ENCODE assay signal across 11 cellular contexts in genomic region chr11:17985517-17985916, GRCh38. TPM values are rescaled to one million over a fixed set of nuclear protein-coding genes. Genes with fewer than 3 reads are reported as not detected.
A peak's percentile ranks its signal among the peaks of the same experiment; 100 is the strongest.
DNase-seq lines count a peak whose midpoint lies in the region; ATAC-seq, FAIRE-seq and TF ChIP-seq lines count a peak whose summit lies in the region.
"Had no signal": no experiment of that assay in that cellular context is flagged by ENCODE, and none has a peak within 500 bp of the region (broad histone marks: within the 10 kb centered on the region; RNA-seq: fewer than 3 reads in every experiment).

No MANE protein-coding gene starts in this region.

- intact Hi-C loops in mammary epithelial cell (cut with micrococcal nuclease) = no loop called here

- H3K4me3 ChIP-seq in mammary epithelial cell (replicated peaks in 1 of 3; ENCODE audit: insufficient read depth in 1 of 3, low read depth in 2 of 3, low read length in 3 of 3) (no peak overlapping the region), keratinocyte (ENCODE audit: control insufficient read depth in 2 of 3, extremely low read depth in 1 of 3, insufficient read depth in 2 of 3, low read depth in 1 of 3, low read length in 3 of 3) (no peak overlapping the region), upper lobe of left lung (no peak overlapping the region)
- no peak overlapping the region for H3K4me3 ChIP-seq in effector memory CD4-positive, alpha-beta T cell (ENCODE audit: insufficient read depth, low read depth, low read length, poor library complexity, severe bottlenecking)
- H3K4me3 ChIP-seq: SK-N-MC had no signal

- TF ChIP-seq CTCF in mammary epithelial cell (conservative IDR thresholded peaks at IDR 0.05 in 1 of 2, IDR thresholded peaks at IDR 0.05 in 1 of 2; ENCODE audit: extremely low read depth in 1 of 2, insufficient read depth in 1 of 2, low read depth in 1 of 2, low read length in 2 of 2) = no peak
- no peak for TF ChIP-seq CTCF in keratinocyte (optimal IDR thresholded peaks at IDR 0.05 in 1 of 3, IDR thresholded peaks at IDR 0.05 in 1 of 3, conservative IDR thresholded peaks at IDR 0.05 in 1 of 3; ENCODE audit: extremely low read depth in 1 of 3, insufficient read depth in 2 of 3, low read length in 3 of 3)
- TF ChIP-seq CTCF in upper lobe of left lung (IDR thresholded peaks at IDR 0.05) = no peak

- H3K9me3 ChIP-seq in mammary epithelial cell (replicated peaks; ENCODE audit: insufficient read depth, low read length) (no peaks in the 10 kb centered on the region), keratinocyte (ENCODE audit: control insufficient read depth, low read depth, low read length) (no peaks in the 10 kb centered on the region), upper lobe of left lung (no peaks in the 10 kb centered on the region)
- no peaks in the 10 kb centered on the region for H3K9me3 ChIP-seq in effector memory CD4-positive, alpha-beta T cell (ENCODE audit: control insufficient read depth, low read length)

- CTCF ChIA-PET in mammary epithelial cell (lab: Charles Lee; ENCODE audit: low non-redundant PET) = interaction anchor here (1.2 kb wide), 1 partner anchor 254 kb away, joined by 5 read pairs; no protein-coding TSS in a partner anchor

- H3K4me1 ChIP-seq in mammary epithelial cell (ENCODE audit: insufficient read depth, low read length) (peaks cover 23% of the 10 kb centered on the region), keratinocyte (ENCODE audit: control insufficient read depth, extremely low read depth, insufficient read depth, low read length) (peaks cover 20% of the 10 kb centered on the region), upper lobe of left lung (no peaks in the 10 kb centered on the region)
- H3K4me1 ChIP-seq in effector memory CD4-positive, alpha-beta T cell (ENCODE audit: control insufficient read depth, insufficient read depth, low read length, poor library complexity, severe bottlenecking) = no peaks in the 10 kb centered on the region

- peak overlapping the region; percentile 53 for H3K27ac ChIP-seq in mammary epithelial cell (ENCODE audit: insufficient read depth, low read depth, low read length)
- peak overlapping the region; percentile 66 for H3K27ac ChIP-seq in keratinocyte (ENCODE audit: control insufficient read depth, insufficient read depth, low read length)
- peak overlapping the region in 2 of 4 donors; percentile 5 to 22 for H3K27ac ChIP-seq in upper lobe of left lung
- no peak overlapping the region for H3K27ac ChIP-seq in effector memory CD4-positive, alpha-beta T cell (ENCODE audit: insufficient read depth, low read length, poor library complexity, severe bottlenecking)
- H3K27ac ChIP-seq: SK-N-MC had no signal

- DNase-seq in NCI-H1105 treated with DMSO at 0.1 percent for 48 hours (lab: John Stamatoyannopoulos, UW) (peak; percentile 75), mammary epithelial cell (peak; percentile 85), keratinocyte (ENCODE audit: low read depth, low spot score) (no peak), upper lobe of left lung (no peak)
- no peak for DNase-seq in effector memory CD4-positive, alpha-beta T cell
- DNase-seq: effector memory CD8-positive, alpha-beta T cell; NCI-H1417; stimulated activated CD4-positive, alpha-beta T cell treated with anti-CD3 and anti-CD28 coated beads, Interleukin-15, amount 100 ng/mL, for 24 hours had no signal

- H3K27me3 ChIP-seq in mammary epithelial cell (ENCODE audit: insufficient read depth, low read length) = no peaks in the 10 kb centered on the region
- no peaks in the 10 kb centered on the region for H3K27me3 ChIP-seq in keratinocyte (ENCODE audit: control insufficient read depth, extremely low read depth, insufficient read depth, low read length)
- no peaks in the 10 kb centered on the region for H3K27me3 ChIP-seq in upper lobe of left lung
- no peaks in the 10 kb centered on the region for H3K27me3 ChIP-seq in effector memory CD4-positive, alpha-beta T cell (replicated peaks; ENCODE audit: control insufficient read depth, insufficient read depth, low read length, poor library complexity, severe bottlenecking)

- H3K9ac ChIP-seq in mammary epithelial cell (ENCODE audit: insufficient read depth, low read length) (no peak overlapping the region), keratinocyte (ENCODE audit: control insufficient read depth, extremely low read depth, insufficient read depth, low read length) (peak overlapping the region; percentile 23)

- TF ChIP-seq EP300 in upper lobe of left lung (IDR thresholded peaks at IDR 0.05) = no peak

- peak; percentile 42 to 49 for ATAC-seq in upper lobe of left lung (ENCODE audit: low FRiP score in 2 of 2)
- no peak for ATAC-seq in GM19035 (IDR thresholded peaks at IDR 0.05; ENCODE audit: unreplicated experiment)
- no peak for ATAC-seq in HG03135 (IDR thresholded peaks at IDR 0.05; ENCODE audit: unreplicated experiment)
- ATAC-seq: effector memory CD8-positive, alpha-beta T cell had no signal

- no peaks in the 10 kb centered on the region for H3K9me1 ChIP-seq in keratinocyte (ENCODE audit: control insufficient read depth, extremely low read depth, insufficient read depth, low read length)

- no peaks in the 10 kb centered on the region for H3K79me2 ChIP-seq in mammary epithelial cell (ENCODE audit: insufficient read depth, low read length)
- H3K79me2 ChIP-seq in keratinocyte (ENCODE audit: control insufficient read depth, insufficient read depth, low read length) = no peaks in the 10 kb centered on the region

- 9% methylated on average over 1 of the region's 1 CpG for WGBS in mammary epithelial cell (ENCODE audit: low coverage, missing lambda C conversion rate)
- WGBS in upper lobe of left lung, 2 donors = 59 to 67% methylated on average over 1 of the region's 1 CpG

- H3K4me2 ChIP-seq in mammary epithelial cell (ENCODE audit: insufficient read depth, low read depth, low read length) = peak overlapping the region; percentile 4
- peak overlapping the region; percentile 27 for H3K4me2 ChIP-seq in keratinocyte (ENCODE audit: control insufficient read depth, extremely low read depth, insufficient read depth, low read depth, low read length)

- H4K20me1 ChIP-seq in mammary epithelial cell (ENCODE audit: insufficient read depth, low read length) (no peaks in the 10 kb centered on the region), keratinocyte (ENCODE audit: control insufficient read depth, extremely low read depth, insufficient read depth, low read length) (no peaks in the 10 kb centered on the region)

- H3K36me3 ChIP-seq in mammary epithelial cell (ENCODE audit: insufficient read depth, low read length) (no peaks in the 10 kb centered on the region), keratinocyte (ENCODE audit: control insufficient read depth in 2 of 2, extremely low read depth in 1 of 2, insufficient read depth in 2 of 2, low read length in 2 of 2) (peaks cover 2% of the 10 kb centered on the region in 2 experiments), upper lobe of left lung (peaks cover 6 to 50% (median 22%) of the 10 kb centered on the region in 4 donors)
- peaks cover 45% of the 10 kb centered on the region for H3K36me3 ChIP-seq in effector memory CD4-positive, alpha-beta T cell (ENCODE audit: control insufficient read depth, insufficient read depth, low read length)

- dilution Hi-C loops in mammary epithelial cell (cut with HindIII; ENCODE audit: low sequenced_read_pairs) = loop anchor here (5.0 kb wide), 1 partner anchor 62 kb away; the partner anchor contains the start of gene TPH1
- dilution Hi-C loops in keratinocyte (cut with MboI; ENCODE audit: extremely low pct_ligation_motif_present, low sequenced_read_pairs) = no loop called here

- peak; percentile 67 for FAIRE-seq in keratinocyte (lab: Jason Lieb, UNC)

- no TSS peak for BruUV-seq in mammary epithelial cell (replicated peaks; lab: Mats Ljungman, UMichigan)

- in situ Hi-C loops in mammary epithelial cell (cut with MboI; ENCODE audit: low sequenced_read_pairs in 2 of 2) = no loop called here

- H2AFZ ChIP-seq in mammary epithelial cell (ENCODE audit: low read depth, low read length) (no peak overlapping the region), keratinocyte (ENCODE audit: control insufficient read depth, low read length) (no peak overlapping the region)

- TF ChIP-seq POLR2A in upper lobe of left lung (IDR thresholded peaks at IDR 0.05) = no peak

RNA-seq across cellular contexts. Expression of gene SERGEF, which starts 27.3 kb away (rescaled TPM):
- 10 to 100 TPM; 23.3 to 30.8 TPM for total RNA-seq in mammary epithelial cell
- 23.0 TPM for polyA plus RNA-seq in mammary epithelial cell
- polyA minus RNA-seq in mammary epithelial cell = 64.5 TPM
- 11.8 to 20.6 TPM (median 15.6 TPM) in 3 replicates for polyA plus RNA-seq in keratinocyte
- polyA plus RNA-seq in keratinocyte (2011; ENCODE audit: low read depth) = 21.0 TPM
- polyA plus RNA-seq in keratinocyte (2011; cell fraction: cytosol; rRNA removed) = 16.8 and 19.6 TPM in 2 replicates
- polyA plus RNA-seq in keratinocyte (2011; cell fraction: nucleus; rRNA removed) = 10.1 and 14.0 TPM in 2 replicates
- polyA plus RNA-seq in keratinocyte (2012; ENCODE audit: low replicate concordance) = 20.6 and 23.0 TPM in 2 replicates
- polyA minus RNA-seq in keratinocyte = 12.9 to 24.8 TPM (median 18.8 TPM) in 3 replicates
- polyA minus RNA-seq in keratinocyte (2011; cell fraction: cytosol; rRNA and poly(A)+ RNA removed) = 19.4 TPM
- polyA minus RNA-seq in keratinocyte (2011; cell fraction: nucleus; rRNA and poly(A)+ RNA removed) = 4.4 and 13.4 TPM in 2 replicates
- 10 to 100 TPM; 21.7 to 40.5 (median 34.8) TPM for total RNA-seq in upper lobe of left lung

Comparison
In these comparisons a context has a peak if more than half of its experiments do, and no peak if none do; other contexts are left out.
1. DNase-seq: peak in NCI-H1105 treated with DMSO at 0.1 percent for 48 hours (single experiment) and mammary epithelial cell (single experiment); none in keratinocyte (single experiment), upper lobe of left lung (0 of 2) and effector memory CD4-positive, alpha-beta T cell (0 of 3).
2. ATAC-seq: peak in upper lobe of left lung (2 of 2); none in GM19035 (single experiment) and HG03135 (single experiment).